Comparison of ENCODE assay signal across 21 cellular contexts in the genomic region with DNA sequence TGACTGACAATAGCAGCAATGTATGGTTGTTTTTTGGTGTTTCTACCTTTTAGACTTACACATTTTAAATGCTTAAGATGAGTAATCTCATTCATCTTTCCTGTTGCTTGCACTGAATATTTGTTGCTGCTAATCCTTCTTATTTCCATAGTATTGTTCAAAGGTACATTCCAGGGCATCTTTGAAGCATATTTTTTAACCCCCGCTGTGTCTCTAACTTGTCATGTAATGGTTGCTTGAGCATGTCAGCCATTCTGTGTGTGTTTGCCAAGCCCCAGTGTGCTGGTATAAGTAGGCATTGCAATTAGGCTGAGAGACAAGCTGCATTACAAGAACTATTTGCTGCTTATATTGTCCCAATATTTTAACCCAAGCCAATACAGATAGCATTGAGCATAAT.
"Had no signal": no experiment of that assay in that cellular context is flagged by ENCODE, and none has a peak within 500 bp of the region (broad histone marks: within the 10 kb centered on the region; RNA-seq: fewer than 3 reads in every experiment).

No MANE protein-coding gene starts in this region.

- ATAC-seq: foreskin keratinocyte; gastroesophageal sphincter; heart left ventricle; left cardiac atrium; left lung; left ventricle myocardium superior; lower lobe of right lung; mucosa of descending colon; naive thymus-derived CD8-positive, alpha-beta T cell had no signal

- FAIRE-seq: endothelial cell of umbilical vein, keratinocyte had no signal

- H3K27ac ChIP-seq: coronary artery, esophagus muscularis mucosa, foreskin keratinocyte, gastroesophageal sphincter, heart left ventricle, hepatocyte, left lung, lower lobe of right lung had no signal

- H3K4me1 ChIP-seq: esophagus muscularis mucosa, foreskin keratinocyte, gastroesophageal sphincter, heart left ventricle, left lung, lower lobe of right lung had no signal

- DNase-seq: dermis blood vessel endothelial cell; dorsolateral prefrontal cortex; effector CD4-positive, alpha-beta T cell; effector memory CD4-positive, alpha-beta T cell; foreskin keratinocyte; heart left ventricle; hypothalamus; left cardiac atrium; left lung; left ventricle myocardium superior; lower lobe of right lung; mesenchymal stem cell; mucosa of descending colon; naive B cell; naive thymus-derived CD8-positive, alpha-beta T cell had no signal

- H3K4me3 ChIP-seq: coronary artery, dorsolateral prefrontal cortex, esophagus muscularis mucosa, gastroesophageal sphincter, heart left ventricle, hepatocyte, left lung, lower lobe of right lung, mucosa of descending colon had no signal

- H3K9me3 ChIP-seq: esophagus muscularis mucosa, gastroesophageal sphincter, left lung, lower lobe of right lung, mucosa of descending colon had no signal

- H3K4me2 ChIP-seq: hepatocyte had no signal
